Comparison of ENCODE assay signal across 11 cellular contexts in the genomic region with DNA sequence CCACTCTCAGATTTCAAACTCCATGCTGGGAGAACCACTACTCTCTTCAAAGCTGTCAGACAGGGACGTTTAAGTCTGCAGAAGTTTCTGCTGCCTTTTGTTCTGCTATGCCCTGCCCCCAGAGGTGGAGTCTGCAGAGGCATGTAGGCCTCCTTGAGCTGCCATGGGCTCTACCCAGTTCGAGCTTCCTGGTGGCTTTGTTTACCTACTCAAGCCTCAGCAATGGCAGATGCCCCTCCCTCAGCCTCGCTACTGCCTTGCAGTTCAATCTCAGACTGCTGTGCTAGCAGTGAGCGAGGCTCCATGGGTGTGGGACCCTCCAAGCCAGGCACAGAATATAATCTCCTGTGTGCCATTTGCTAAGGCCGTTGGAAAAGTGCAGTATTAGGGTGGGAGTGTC. TPM values are rescaled to one million over a fixed set of nuclear protein-coding genes. Genes with fewer than 3 reads are reported as not detected.
A peak's percentile ranks its signal among the peaks of the same experiment; 100 is the strongest.
DNase-seq lines count a peak whose midpoint lies in the region; ATAC-seq and TF ChIP-seq lines count a peak whose summit lies in the region.
"Not testable (repeated sequence)": the region's sequence is repeated elsewhere in the genome, so short reads cannot be mapped to it uniquely, and the experiment has no call there.
"Had no signal": no experiment of that assay in that cellular context is flagged by ENCODE, and none has a peak within 500 bp of the region (broad histone marks: within the 10 kb centered on the region; RNA-seq: fewer than 3 reads in every experiment).

No MANE protein-coding gene starts in this region.

- H3K4me2 ChIP-seq in H9 (ENCODE audit: insufficient read depth, insufficient read length, low read length); PC-3 (ENCODE audit: low read length): not testable (repeated sequence)

- not testable (repeated sequence) for H3K9me3 Mint-ChIP-seq in Calu3 (ENCODE audit: low read depth, unreplicated experiment)
- peaks cover 9 to 17% of the 10 kb centered on the region in 2 experiments; a peak in 4 of 5 replicates for H3K9me3 Mint-ChIP-seq in H9
- peaks cover 54% of the 10 kb centered on the region for H3K9me3 Mint-ChIP-seq in chondrocyte (ENCODE audit: low read depth)

- WGBS in H9 (ENCODE audit: extremely low coverage, insufficient read length, low lambda C conversion rate), result no CpG with 5 or more reads among the region's 5 CpGs

- not testable (repeated sequence) for H3K79me2 ChIP-seq in H9 (ENCODE audit: insufficient read depth, low read length); PC-3 (ENCODE audit: low read length)

- not testable (repeated sequence) for H3K79me1 ChIP-seq in H9 (ENCODE audit: insufficient read depth, low read depth, low read length, poor library complexity, severe bottlenecking)

- POLR2A ChIA-PET in PC-3 (lab: Charles Lee; ENCODE audit: unreplicated experiment), result interaction anchor here (0.6 kb wide), 1 partner anchor 14 kb away, joined by 3 read pairs; no protein-coding TSS in a partner anchor

- H3K9me2 ChIP-seq in PC-3 (replicated peaks; ENCODE audit: low read length), result not testable (repeated sequence)

- DNase-seq in Calu3, result peak; percentile 35
- peak; percentile 4 for DNase-seq in ELF-1 (ENCODE audit: low read depth, low spot score)
- peak; percentile 34 for DNase-seq in H9
- DNase-seq in PC-3, result not testable (repeated sequence)
- DNase-seq in chondrocyte (ENCODE audit: low spot score), result peak; percentile 25
- DNase-seq in lower lobe of right lung, result peak; percentile 17
- DNase-seq in posterior vena cava (ENCODE audit: low spot score), result peak; percentile 50

- H2BK15ac ChIP-seq in H9 (ENCODE audit: low read depth, low read length), result not testable (repeated sequence)

- not testable (repeated sequence) for H3K9ac ChIP-seq in H9 (ENCODE audit: extremely low read depth, insufficient read length, low read length); PC-3 (ENCODE audit: low read length)

- TF ChIP-seq CTCF in Calu3 (IDR thresholded peaks at IDR 0.05; ENCODE audit: unreplicated experiment); H9 (conservative IDR thresholded peaks at IDR 0.05); PC-3 (conservative IDR thresholded peaks at IDR 0.05; ENCODE audit: low read depth, low read length); chondrocyte (IDR thresholded peaks at IDR 0.05); lower lobe of right lung (IDR thresholded peaks at IDR 0.05): not testable (repeated sequence)

- not testable (repeated sequence) for H4K20me1 ChIP-seq in H9 (ENCODE audit: control insufficient read depth, insufficient read depth, insufficient read length); PC-3 (ENCODE audit: low read length)

- not testable (repeated sequence) for H3K14ac ChIP-seq in H9 (ENCODE audit: insufficient read depth, low read length)

- H3K27ac Mint-ChIP-seq in Calu3 (ENCODE audit: unreplicated experiment); H9; chondrocyte (ENCODE audit: unreplicated experiment): not testable (repeated sequence)

- not testable (repeated sequence) for H2BK5ac ChIP-seq in H9 (ENCODE audit: insufficient read length, low read length)

- not testable (repeated sequence) for H3K27me3 ChIP-seq in H9 (ENCODE audit: insufficient read depth, low read length); PC-3 (ENCODE audit: low read length); lower lobe of right lung (ENCODE audit: low read depth)

- CTCF ChIA-PET in Calu3 (lab: Charles Lee), result not testable (repeated sequence)
- CTCF ChIA-PET in PC-3 (lab: Charles Lee), result interaction anchor here (0.6 kb wide), 1 partner anchor 1880 kb away, joined by 3 read pairs; no protein-coding TSS in a partner anchor

- H3F3A ChIP-seq in PC-3 (ENCODE audit: low read length, unreplicated experiment), result not testable (repeated sequence)

- H3K36me3 ChIP-seq in PC-3 (ENCODE audit: low read depth, low read length); lower lobe of right lung: not testable (repeated sequence)

- not testable (repeated sequence) for H3K4me1 ChIP-seq in H9 (ENCODE audit: insufficient read depth, low read length); PC-3 (ENCODE audit: insufficient read depth, low read length); lower lobe of right lung

- not testable (repeated sequence) for H3K56ac ChIP-seq in H9 (ENCODE audit: insufficient read length, low read depth, low read length)

- not testable (repeated sequence) for H3T11ph ChIP-seq in H9 (ENCODE audit: low read length)

- not testable (repeated sequence) for H4K91ac ChIP-seq in H9 (ENCODE audit: insufficient read length, low read depth, low read length)

- not testable (repeated sequence) for H4K8ac ChIP-seq in H9 (replicated peaks; ENCODE audit: insufficient read length, low read depth, low read length)

- H3K4me3 ChIP-seq in PC-3 (ENCODE audit: low read length); lower lobe of right lung: not testable (repeated sequence)

- H2BK120ac ChIP-seq in H9 (ENCODE audit: low read depth, low read length, poor library complexity, severe bottlenecking), result not testable (repeated sequence)

- not testable (repeated sequence) for H3K23ac ChIP-seq in H9 (ENCODE audit: insufficient read length, low read depth, low read length)

- not testable (repeated sequence) for H3K27ac ChIP-seq in H9 (ENCODE audit: insufficient read length, low read depth, low read length); PC-3 (ENCODE audit: low read length); lower lobe of right lung

- H2BK12ac ChIP-seq in H9 (ENCODE audit: insufficient read length, low read depth, low read length), result not testable (repeated sequence)

- not testable (repeated sequence) for BruUV-seq in Calu3 (replicated peaks; lab: Mats Ljungman, UMichigan); PC-3 (replicated peaks; lab: Mats Ljungman, UMichigan)

- not testable (repeated sequence) for H3K4me3 Mint-ChIP-seq in Calu3 (ENCODE audit: low read depth, unreplicated experiment); H9; chondrocyte (ENCODE audit: unreplicated experiment)

- H3K36me3 Mint-ChIP-seq in Calu3 (ENCODE audit: insufficient read depth, unreplicated experiment); H9 (ENCODE audit: insufficient read depth in 1 of 3, low read depth in 3 of 3): not testable (repeated sequence)
- peaks cover 19% of the 10 kb centered on the region for H3K36me3 Mint-ChIP-seq in chondrocyte (ENCODE audit: low read depth)

- not testable (repeated sequence) for H2BK20ac ChIP-seq in H9 (ENCODE audit: low read depth, low read length, poor library complexity, severe bottlenecking)

- not testable (repeated sequence) for H3K23me2 ChIP-seq in H9 (ENCODE audit: insufficient read length, low read depth, low read length, poor library complexity, severe bottlenecking)

- H3K27me3 Mint-ChIP-seq in Calu3 (ENCODE audit: unreplicated experiment) (peaks cover 34% of the 10 kb centered on the region), chondrocyte (ENCODE audit: low read depth) (peaks cover 36% of the 10 kb centered on the region)
- not testable (repeated sequence) for H3K27me3 Mint-ChIP-seq in H9 (ENCODE audit: low read depth)

- H2AFZ ChIP-seq in H9 (ENCODE audit: low read length), result not testable (repeated sequence)
- 0 out of 2 replicates have a peak overlapping the region, but pooled peaks have one; percentile 44 for H2AFZ ChIP-seq in PC-3 (ENCODE audit: low read length)

- not testable (repeated sequence) for H4K5ac ChIP-seq in H9 (ENCODE audit: insufficient read length, low read depth, low read length)

- ATAC-seq in PC-3, lower lobe of right lung: not testable (repeated sequence)

- intact Hi-C loops in Calu3 (cut with micrococcal nuclease; ENCODE audit: unreplicated experiment); PC-3 (cut with micrococcal nuclease); lower lobe of right lung (cut with DNase I); posterior vena cava (cut with DNase I): not testable (repeated sequence)

- not testable (repeated sequence) for H3K4ac ChIP-seq in H9 (ENCODE audit: low read depth, low read length)

- not testable (repeated sequence) for H3K18ac ChIP-seq in H9 (ENCODE audit: insufficient read length, low read depth, low read length)

- H2AK5ac ChIP-seq in H9 (ENCODE audit: insufficient read length, low read length), result not testable (repeated sequence)

- H3K9me3 ChIP-seq in H9 (ENCODE audit: control insufficient read depth, low read depth, low read length); PC-3 (ENCODE audit: low read length); lower lobe of right lung: not testable (repeated sequence)

- not testable (repeated sequence) for H3K4me1 Mint-ChIP-seq in Calu3 (ENCODE audit: low read depth, unreplicated experiment); H9; chondrocyte (ENCODE audit: low read depth)

RNA-seq across cellular contexts. Expression of a gene that starts 51.4 kb away (rescaled TPM):
- total RNA-seq in Calu3 (2022), result not detected in 2 replicates
- 0.31 and 0.39 TPM in 2 replicates for total RNA-seq in H9 (2021)
- total RNA-seq in PC-3 (2014; rRNA removed), result 0.07 and 0.63 TPM in 2 replicates
- 4.9 to 5.9 TPM (median 5.1 TPM) in 3 replicates for total RNA-seq in chondrocyte
- total RNA-seq in lower lobe of right lung, result 13.9 TPM
- total RNA-seq in posterior vena cava, result 10 to 100 TPM in 1 of 2 donors, 1 to 10 TPM in 1; 7.3 to 18.7 TPM
- total RNA-seq: CD4-positive, alpha-beta memory T cell; CD4-positive, CD25-positive, alpha-beta regulatory T cell; CD8-positive, alpha-beta memory T cell; G401 had no signal
